ENCODE assay signal across 9 cellular contexts in the genomic region with DNA sequence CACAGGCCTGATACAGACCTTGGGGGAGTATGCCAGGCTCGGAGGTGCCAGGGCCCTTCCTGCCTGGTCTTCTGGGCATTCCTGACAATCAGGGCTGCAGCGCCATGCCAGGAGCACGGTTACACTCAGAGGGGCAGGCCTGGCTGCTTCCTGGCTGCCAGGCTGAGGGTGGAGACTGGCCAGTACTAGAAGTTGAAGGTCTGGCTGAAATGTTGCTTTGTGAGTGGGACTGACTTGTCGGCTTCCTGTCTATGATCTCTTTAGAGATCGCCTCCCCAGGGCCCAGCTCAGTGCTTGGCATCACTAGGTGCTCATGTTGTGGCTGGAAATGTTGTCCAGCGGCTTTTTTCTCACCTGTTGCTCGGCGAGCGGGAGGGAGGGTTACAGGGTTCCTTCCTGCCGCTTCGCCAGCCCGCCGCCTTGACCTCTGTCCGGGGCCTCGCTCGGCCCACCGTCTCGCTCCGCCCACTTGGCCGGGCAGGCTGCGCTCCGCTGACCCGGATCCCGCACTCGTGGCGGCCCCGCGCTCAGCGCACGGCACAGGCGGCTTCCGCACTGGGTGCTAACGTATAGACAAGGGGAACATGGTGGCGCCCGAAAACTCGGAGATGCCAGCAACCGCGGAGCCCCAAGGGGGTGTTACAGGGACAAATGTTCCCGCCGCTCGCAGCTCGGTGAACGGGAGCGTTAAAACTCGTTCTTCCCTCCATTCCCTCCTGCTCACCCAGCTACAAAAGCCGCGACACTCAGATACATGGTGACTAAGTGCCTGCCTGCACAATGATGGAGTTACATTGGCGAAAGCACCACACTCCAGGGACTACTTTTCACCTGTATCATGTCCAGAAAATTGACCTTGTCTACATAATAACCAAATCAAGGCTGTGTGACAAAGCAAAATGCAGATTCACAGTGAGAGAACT. TPM values are rescaled to one million over a fixed set of nuclear protein-coding genes. Genes with fewer than 3 reads are reported as not detected.
DNase-seq lines count a peak whose midpoint lies in the region; ATAC-seq lines count a peak whose summit lies in the region.
"Had no signal": no experiment of that assay in that cellular context is flagged by ENCODE, and none has a peak within 500 bp of the region (broad histone marks: within the 10 kb centered on the region; RNA-seq: fewer than 3 reads in every experiment).

No MANE protein-coding gene starts in this region.

- no peaks in the 10 kb centered on the region for H3K27me3 ChIP-seq in right cardiac atrium (ENCODE audit: control insufficient read depth, insufficient read depth)

- no peak overlapping the region for H3K27ac ChIP-seq in right cardiac atrium (ENCODE audit: low read length)
- H3K27ac ChIP-seq: C4-2B had no signal

- H3K9me3 Mint-ChIP-seq in T-helper 1 cell treated with Interleukin-12 subunit alpha and Interleukin-12 subunit beta and Interleukin-4 antibody, amounts not matched to agents 30 μg/mL and 1 μg/mL, for 36 hours: no peaks in the 10 kb centered on the region
- H3K9me3 Mint-ChIP-seq in activated T-helper 2 cell treated with anti-CD3 and anti-CD28 coated beads, Interferon-gamma antibody, Interleukin-2, Interleukin-4, amounts not matched to agents 10 μg/mL and 5 μg/mL and 100 μg/mL, durations not matched to agents 14 hours and 24 hours and 36 hours: no peaks in the 10 kb centered on the region

- H3K4me3 ChIP-seq in right cardiac atrium (ENCODE audit: low read length) (peak overlapping the region; percentile 30), skeletal muscle cell (ENCODE audit: low read depth, low read length) (peak overlapping the region; percentile 32)

- H3K27me3 Mint-ChIP-seq in T-helper 1 cell treated with Interleukin-12 subunit alpha and Interleukin-12 subunit beta and Interleukin-4 antibody, amounts not matched to agents 30 μg/mL and 1 μg/mL, for 36 hours (ENCODE audit: low read depth): peaks cover 22% of the 10 kb centered on the region
- H3K27me3 Mint-ChIP-seq in activated T-helper 2 cell treated with anti-CD3 and anti-CD28 coated beads, Interferon-gamma antibody, Interleukin-2, Interleukin-4, amounts not matched to agents 10 μg/mL and 5 μg/mL and 100 μg/mL, durations not matched to agents 14 hours and 24 hours and 36 hours (ENCODE audit: low read depth): peaks cover 11% of the 10 kb centered on the region

- ATAC-seq in HG02610 (IDR thresholded peaks at IDR 0.05; ENCODE audit: unreplicated experiment) (peak; percentile 71), right cardiac atrium (peak; percentile 80 to 82)

- H3K4me1 ChIP-seq in right cardiac atrium (ENCODE audit: control insufficient read depth, insufficient read depth, low read length): peaks cover 3% of the 10 kb centered on the region

- WGBS in right cardiac atrium: 5% methylated on average over 48 of the region's 48 CpGs

- H3K9me3 ChIP-seq in right cardiac atrium (ENCODE audit: control insufficient read depth, low read length): no peaks in the 10 kb centered on the region

- H3K4me1 Mint-ChIP-seq in T-helper 1 cell treated with Interleukin-12 subunit alpha and Interleukin-12 subunit beta and Interleukin-4 antibody, amounts not matched to agents 30 μg/mL and 1 μg/mL, for 36 hours (ENCODE audit: low read depth): peaks cover 5% of the 10 kb centered on the region
- H3K4me1 Mint-ChIP-seq in activated T-helper 2 cell treated with anti-CD3 and anti-CD28 coated beads, Interferon-gamma antibody, Interleukin-2, Interleukin-4, amounts not matched to agents 10 μg/mL and 5 μg/mL and 100 μg/mL, durations not matched to agents 14 hours and 24 hours and 36 hours (ENCODE audit: low read depth): peaks cover 3% of the 10 kb centered on the region

- H3K36me3 Mint-ChIP-seq in T-helper 1 cell treated with Interleukin-12 subunit alpha and Interleukin-12 subunit beta and Interleukin-4 antibody, amounts not matched to agents 30 μg/mL and 1 μg/mL, for 36 hours (ENCODE audit: low read depth): peaks cover 13% of the 10 kb centered on the region
- peaks cover 13% of the 10 kb centered on the region for H3K36me3 Mint-ChIP-seq in activated T-helper 2 cell treated with anti-CD3 and anti-CD28 coated beads, Interferon-gamma antibody, Interleukin-2, Interleukin-4, amounts not matched to agents 10 μg/mL and 5 μg/mL and 100 μg/mL, durations not matched to agents 14 hours and 24 hours and 36 hours (ENCODE audit: low read depth)

- peak overlapping the region; percentile 55 for H3K4me3 Mint-ChIP-seq in T-helper 1 cell treated with Interleukin-12 subunit alpha and Interleukin-12 subunit beta and Interleukin-4 antibody, amounts not matched to agents 30 μg/mL and 1 μg/mL, for 36 hours
- peak overlapping the region; percentile 41 for H3K4me3 Mint-ChIP-seq in activated T-helper 2 cell treated with anti-CD3 and anti-CD28 coated beads, Interferon-gamma antibody, Interleukin-2, Interleukin-4, amounts not matched to agents 10 μg/mL and 5 μg/mL and 100 μg/mL, durations not matched to agents 14 hours and 24 hours and 36 hours (ENCODE audit: low read depth)

- DNase-seq in T-helper 1 cell: no peak
- DNase-seq in activated T-helper 2 cell treated with anti-CD3 and anti-CD28 coated beads, Interferon-gamma antibody, Interleukin-2, Interleukin-4, amounts not matched to agents 10 μg/mL and 5 μg/mL and 100 μg/mL, durations not matched to agents 14 hours and 24 hours and 36 hours (ENCODE audit: low spot score): no peak
- DNase-seq in right cardiac atrium: peak; percentile 67 to 87 (median 84)
- no peak for DNase-seq in skeletal muscle cell (ENCODE audit: low read depth)
- DNase-seq in NCI-H146 treated with DMSO at 0.1 percent for 48 hours (lab: John Stamatoyannopoulos, UW; ENCODE audit: unreplicated experiment): no peak
- no peak for DNase-seq in OCI-M1 (lab: John Stamatoyannopoulos, UW)

- peak overlapping the region; percentile 13 for H3K27ac Mint-ChIP-seq in T-helper 1 cell treated with Interleukin-12 subunit alpha and Interleukin-12 subunit beta and Interleukin-4 antibody, amounts not matched to agents 30 μg/mL and 1 μg/mL, for 36 hours
- H3K27ac Mint-ChIP-seq in activated T-helper 2 cell treated with anti-CD3 and anti-CD28 coated beads, Interferon-gamma antibody, Interleukin-2, Interleukin-4, amounts not matched to agents 10 μg/mL and 5 μg/mL and 100 μg/mL, durations not matched to agents 14 hours and 24 hours and 36 hours: no peak overlapping the region

- intact Hi-C loops in activated T-helper 2 cell treated with anti-CD3 and anti-CD28 coated beads, Interferon-gamma antibody, Interleukin-2, Interleukin-4, amounts not matched to agents 10 μg/mL and 5 μg/mL and 100 μg/mL, durations not matched to agents 14 hours and 24 hours and 36 hours (cut with micrococcal nuclease): no loop called here
- intact Hi-C loops in right cardiac atrium (cut with DNase I): loop anchor here in 1 of 4 donors (10.0 kb wide), 1 partner anchor 95 kb away; no protein-coding TSS in a partner anchor

RNA-seq across cellular contexts. Expression of gene PAPLN, which starts 32.7 kb away (rescaled TPM):
- 0.67 and 0.75 TPM in 2 replicates for total RNA-seq in activated T-helper 2 cell treated with anti-CD3 and anti-CD28 coated beads, Interferon-gamma antibody, Interleukin-2, Interleukin-4, amounts not matched to agents 10 μg/mL and 5 μg/mL and 100 μg/mL, durations not matched to agents 14 hours and 24 hours and 36 hours
- total RNA-seq in right cardiac atrium: 10 to 100 TPM in 1 of 4 donors, 1 to 10 TPM in 3; 2.9 to 13.5 (median 7.3) TPM
- polyA plus RNA-seq in right cardiac atrium: 6.0 TPM

Comparison
In these comparisons a context has a peak if more than half of its experiments do, and no peak if none do; other contexts are left out.
1. DNase-seq: peak in right cardiac atrium (3 of 3); none in T-helper 1 cell (0 of 5), activated T-helper 2 cell treated with anti-CD3 and anti-CD28 coated beads, Interferon-gamma antibody, Interleukin-2, Interleukin-4, amounts not matched to agents 10 μg/mL and 5 μg/mL and 100 μg/mL, durations not matched to agents 14 hours and 24 hours and 36 hours (single experiment), skeletal muscle cell (single experiment), NCI-H146 treated with DMSO at 0.1 percent for 48 hours (single experiment) and OCI-M1 (single experiment).